ENCODE assay signal across 18 cellular contexts in genomic region chr11:46463701-46464100, GRCh38.
DNase-seq lines count a peak whose midpoint lies in the region; ATAC-seq and TF ChIP-seq lines count a peak whose summit lies in the region.
"Had no signal": no experiment of that assay in that cellular context is flagged by ENCODE, and none has a peak within 500 bp of the region (broad histone marks: within the 10 kb centered on the region; RNA-seq: fewer than 3 reads in every experiment).

No MANE protein-coding gene starts in this region.

- H3K9me3 Mint-ChIP-seq in GM23338 (no peaks in the 10 kb centered on the region), endodermal cell (no peaks in the 10 kb centered on the region)
- H3K9me3 Mint-ChIP-seq: CD4-positive, alpha-beta T cell had no signal

- peaks cover 16% of the 10 kb centered on the region for H4K20me1 ChIP-seq in GM23338 (replicated peaks; ENCODE audit: insufficient read depth)

- H3K4me1 Mint-ChIP-seq in GM23338 (peaks cover 37% of the 10 kb centered on the region), endodermal cell (peaks cover 39% of the 10 kb centered on the region)

- H3K36me3 Mint-ChIP-seq in GM23338 (ENCODE audit: low read depth) (peaks cover 7% of the 10 kb centered on the region; the same call in 1 of the 3 replicates), endodermal cell (ENCODE audit: low read depth) (peaks cover 12% of the 10 kb centered on the region)

- H3K27me3 ChIP-seq in GM23338 (ENCODE audit: insufficient read depth) (no peaks in the 10 kb centered on the region), NT2/D1 (ENCODE audit: insufficient read depth, insufficient read length) (no peaks in the 10 kb centered on the region), endodermal cell (ENCODE audit: control insufficient read depth, insufficient read depth, low read length, poor library complexity, severe bottlenecking) (no peaks in the 10 kb centered on the region), upper lobe of right lung (no peaks in the 10 kb centered on the region)
- H3K27me3 ChIP-seq: SJCRH30 had no signal

- H3K27me3 Mint-ChIP-seq in GM23338 (ENCODE audit: insufficient read depth, low read depth, poor library complexity) (peaks cover 7% of the 10 kb centered on the region), endodermal cell (ENCODE audit: insufficient read depth) (no peaks in the 10 kb centered on the region)
- H3K27me3 Mint-ChIP-seq: CD4-positive, alpha-beta T cell had no signal

- peak overlapping the region; percentile 16; the same call in 1 of the 2 replicates for H3K27ac ChIP-seq in GM23338 (ENCODE audit: low read depth)
- peak overlapping the region; percentile 69 for H3K27ac ChIP-seq in endodermal cell (ENCODE audit: low read depth, low read length)
- no peak overlapping the region for H3K27ac ChIP-seq in upper lobe of right lung
- H3K27ac ChIP-seq: SJCRH30 had no signal

- H3K9ac ChIP-seq in NT2/D1 (ENCODE audit: insufficient read length, low read depth) (no peak overlapping the region), endodermal cell (ENCODE audit: extremely low read depth, low read length, poor library complexity, severe bottlenecking) (no peak overlapping the region)

- intact Hi-C loops in upper lobe of right lung (cut with DNase I): no loop called here

- H3K4me3 Mint-ChIP-seq in GM23338 (no peak overlapping the region), endodermal cell (no peak overlapping the region)
- H3K4me3 Mint-ChIP-seq: CD4-positive, alpha-beta T cell had no signal

- H3K36me3 ChIP-seq in GM23338 (ENCODE audit: insufficient read depth) (no peaks in the 10 kb centered on the region), NT2/D1 (ENCODE audit: insufficient read depth, insufficient read length, low read length) (peaks cover 6% of the 10 kb centered on the region), endodermal cell (ENCODE audit: control insufficient read depth, insufficient read depth, low read length) (peaks cover 9% of the 10 kb centered on the region), upper lobe of right lung (peaks cover 8% of the 10 kb centered on the region)
- H3K36me3 ChIP-seq: SJCRH30 had no signal

- H3K79me2 ChIP-seq in GM23338 (replicated peaks; ENCODE audit: insufficient read depth): 0 out of 2 replicates have a peak, but pooled peaks cover 9% of the 10 kb centered on the region

- H3K9me2 ChIP-seq in GM23338 (ENCODE audit: insufficient read depth): no peaks in the 10 kb centered on the region

- H3K4me2 ChIP-seq in GM23338: 0 out of 2 replicates have a peak overlapping the region, but pooled peaks have one; percentile 14

- H3K27ac Mint-ChIP-seq in GM23338: 0 out of 2 replicates have a peak overlapping the region, but pooled peaks have one; percentile 41
- H3K27ac Mint-ChIP-seq in endodermal cell: no peak overlapping the region
- H3K27ac Mint-ChIP-seq: CD4-positive, alpha-beta T cell had no signal

- no peak overlapping the region for H2AFZ ChIP-seq in GM23338

- H3K4me3 ChIP-seq in GM23338: no peak overlapping the region
- no peak overlapping the region for H3K4me3 ChIP-seq in NT2/D1 (ENCODE audit: insufficient read length, low read depth)
- no peak overlapping the region for H3K4me3 ChIP-seq in endodermal cell (ENCODE audit: low read length)
- no peak overlapping the region for H3K4me3 ChIP-seq in upper lobe of right lung
- H3K4me3 ChIP-seq: SJCRH30 had no signal

- ATAC-seq in GM23338: peak; percentile 68
- ATAC-seq in upper lobe of right lung: no peak

- no peaks in the 10 kb centered on the region for H3F3A ChIP-seq in GM23338 (replicated peaks; ENCODE audit: low read depth)

- DNase-seq in GM23338 (ENCODE audit: low spot score) (peak; percentile 26), NT2/D1 (ENCODE audit: low read depth, low spot score) (peak; percentile 52), endodermal cell (no peak), retina (peak; percentile 15), activated gamma-delta T cell (lab: John Stamatoyannopoulos, UW) (no peak), upper lobe of right lung (no peak)
- DNase-seq in central memory CD4-positive, alpha-beta T cell: no peak
- DNase-seq: CD4-positive, alpha-beta T cell; COR-L47; DND-41; Kasumi-1; NCI-H1694; NCI-H2081; NCI-H2171; NCI-H345; NCI-H774; OCI-M1; SJCRH30 had no signal

- H3K9me3 ChIP-seq in NT2/D1 (ENCODE audit: insufficient read depth, low read length) (no peaks in the 10 kb centered on the region), endodermal cell (ENCODE audit: control insufficient read depth, low read length) (no peaks in the 10 kb centered on the region), upper lobe of right lung (no peaks in the 10 kb centered on the region)
- H3K9me3 ChIP-seq: SJCRH30 had no signal

- no peak for TF ChIP-seq CTCF in GM23338 (conservative IDR thresholded peaks at IDR 0.05; ENCODE audit: low read depth in 2 of 2)
- no peak for TF ChIP-seq CTCF in endodermal cell (conservative IDR thresholded peaks at IDR 0.05)
- TF ChIP-seq CTCF in upper lobe of right lung (IDR thresholded peaks at IDR 0.05): no peak

- WGBS in endodermal cell (ENCODE audit: insufficient coverage in 1 of 2, insufficient read length in 1 of 2), 2 experiments: 80 to 86% methylated on average over 1 to 4 of the region's 4 CpGs

- peaks cover 29% of the 10 kb centered on the region for H3K4me1 ChIP-seq in GM23338 (ENCODE audit: insufficient read depth)
- peaks cover 8% of the 10 kb centered on the region for H3K4me1 ChIP-seq in NT2/D1 (ENCODE audit: insufficient read depth, insufficient read length)
- H3K4me1 ChIP-seq in endodermal cell (ENCODE audit: control insufficient read depth, insufficient read depth, low read length): peaks cover 7% of the 10 kb centered on the region
- no peaks in the 10 kb centered on the region for H3K4me1 ChIP-seq in upper lobe of right lung
- H3K4me1 ChIP-seq: SJCRH30 had no signal

TF ChIP-seq in GM23338, 12 proteins besides CTCF, POLR2A, EP300 and RAD21:
- no peak for TF ChIP-seq JUNB (IDR thresholded peaks at IDR 0.05; ENCODE audit: unreplicated experiment)
- no peak for TF ChIP-seq EZH2phosphoT487 (IDR thresholded peaks at IDR 0.05; ENCODE audit: unreplicated experiment)
- no peak for TF ChIP-seq NANOG (IDR thresholded peaks at IDR 0.05; ENCODE audit: borderline replicate concordance)
- TF ChIP-seq REST (IDR thresholded peaks at IDR 0.05; ENCODE audit: unreplicated experiment): no peak
- no peak for TF ChIP-seq CREB1 (CRISPR knock-in tag; IDR thresholded peaks at IDR 0.05; ENCODE audit: low read depth)
- no peak for TF ChIP-seq STAT1 (IDR thresholded peaks at IDR 0.05; ENCODE audit: unreplicated experiment)
- no peak for TF ChIP-seq POLR2AphosphoS5 (IDR thresholded peaks at IDR 0.05; ENCODE audit: low read depth)
- TF ChIP-seq ETS1 (IDR thresholded peaks at IDR 0.05): no peak

Comparison
In these comparisons a context has a peak if more than half of its experiments do, and no peak if none do; other contexts are left out.
1. DNase-seq: peak in GM23338 (single experiment), NT2/D1 (single experiment) and retina (single experiment); none in endodermal cell (single experiment), central memory CD4-positive, alpha-beta T cell (single experiment), activated gamma-delta T cell (single experiment) and upper lobe of right lung (single experiment).